ENCODE assay signal across 1 cellular context in genomic region chr6:28266962-28267694, GRCh38.
TF ChIP-seq lines count a peak whose summit lies in the region.

Gene ZSCAN26 (plus strand): TSS chr6:28267143. CDS start chr6:28271920, 4,777 bp downstream.

TF ChIP-seq in A549, 52 proteins besides CTCF, POLR2A, EP300 and RAD21 (continued from another document):
- no peak for TF ChIP-seq REST (IDR thresholded peaks at IDR 0.05)
- no peak for TF ChIP-seq ELK1 (IDR thresholded peaks at IDR 0.05; ENCODE audit: low read depth, low read length)
